In the genomic region with DNA sequence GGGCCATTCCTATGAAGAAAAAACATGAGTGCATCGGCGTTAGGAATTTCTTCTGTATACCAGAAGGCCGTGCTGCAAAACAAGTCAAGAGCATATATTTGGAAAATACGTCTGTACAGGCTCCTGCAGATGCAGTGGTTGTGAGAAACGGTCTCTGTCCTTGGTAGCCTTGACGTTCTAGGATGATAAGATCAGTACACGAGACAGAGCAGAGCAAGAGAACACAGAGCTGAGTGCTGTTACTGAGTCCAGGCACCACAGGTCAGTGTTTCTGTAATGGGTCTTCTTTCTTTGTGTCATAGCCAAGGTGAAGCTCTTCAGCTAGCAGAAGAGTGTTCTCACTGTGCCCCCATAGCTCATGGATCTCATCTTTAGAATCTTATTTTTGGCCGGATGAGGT, we compare ENCODE assay signal across 24 cellular contexts.
DNase-seq lines count a peak whose midpoint lies in the region; ATAC-seq and TF ChIP-seq lines count a peak whose summit lies in the region.
"Had no signal": no experiment of that assay in that cellular context is flagged by ENCODE, and none has a peak within 500 bp of the region (broad histone marks: within the 10 kb centered on the region; RNA-seq: fewer than 3 reads in every experiment).

No MANE protein-coding gene starts in this region.

- no peak overlapping the region for H3K27ac ChIP-seq in CD4-positive, alpha-beta memory T cell (ENCODE audit: low read depth, low read length)
- H3K27ac ChIP-seq in adrenal gland, result peak overlapping the region in 2 of 5 donors; percentile 61
- H3K27ac ChIP-seq in naive thymus-derived CD4-positive, alpha-beta T cell (ENCODE audit: low read depth, low read length), result peak overlapping the region; percentile 29
- H3K27ac ChIP-seq: C4-2B, ovary, Peyer's patch, SK-N-MC, upper lobe of left lung had no signal

- peak overlapping the region; percentile 50 for H3K27ac Mint-ChIP-seq in activated naive CD4-positive, alpha-beta T cell treated with anti-CD3 and anti-CD28 coated beads, Interleukin-2, amount 10 ng/mL, durations not matched to agents 7 days and 5 days
- H3K27ac Mint-ChIP-seq in activated naive CD4-positive, alpha-beta T cell treated with anti-CD3 and anti-CD28 coated beads for 36 hours, result no peak overlapping the region
- H3K27ac Mint-ChIP-seq in CD4-positive, alpha-beta memory T cell, result peak overlapping the region; percentile 13 to 81 (median 62)
- peak overlapping the region in 8 of 9 donors; percentile 38 to 89 (median 82) for H3K27ac Mint-ChIP-seq in naive thymus-derived CD4-positive, alpha-beta T cell
- H3K27ac Mint-ChIP-seq: activated B cell treated with CpG ODN at 0.5 μM for 24 hours had no signal

- WGBS in adrenal gland, 4 donors, result 42 to 54% (median 46%) methylated on average over 8 of the region's 8 CpGs

- no peaks in the 10 kb centered on the region for H3K9me3 ChIP-seq in CD4-positive, alpha-beta memory T cell (ENCODE audit: control insufficient read depth in 1 of 2, low read length in 2 of 2)
- H3K9me3 ChIP-seq in adrenal gland (replicated peaks in 1 of 3), result no peaks in the 10 kb centered on the region
- no peaks in the 10 kb centered on the region for H3K9me3 ChIP-seq in naive thymus-derived CD4-positive, alpha-beta T cell (ENCODE audit: control insufficient read depth in 2 of 3, low read length in 3 of 3)
- H3K9me3 ChIP-seq: ovary, Peyer's patch, upper lobe of left lung had no signal

- no peak for DNase-seq in activated naive CD4-positive, alpha-beta T cell treated with anti-CD3 and anti-CD28 coated beads, Interleukin-2, amount 10 ng/mL, durations not matched to agents 7 days and 5 days
- no peak for DNase-seq in activated naive CD4-positive, alpha-beta T cell treated with anti-CD3 and anti-CD28 coated beads for 36 hours
- DNase-seq in CD4-positive, alpha-beta memory T cell, result no peak
- peak in 6 of 7 donors; percentile 44 to 80 (median 56) for DNase-seq in adrenal gland
- no peak for DNase-seq in naive thymus-derived CD4-positive, alpha-beta T cell
- no peak for DNase-seq in HEK293T (ENCODE audit: extremely low spot score)
- DNase-seq: activated B cell treated with CpG ODN at 0.5 μM for 24 hours; amniotic stem cell; GOT3; kidney glomerular epithelial cell; mesenchymal stem cell; MM.1S; NCI-H1436 treated with DMSO at 0.1 percent for 48 hours; NCI-H2171; NCI-H524 treated with DMSO at 0.1 percent for 48 hours; ovary; Peyer's patch; stimulated activated CD4-positive, alpha-beta T cell treated with anti-CD3 and anti-CD28 coated beads, Interleukin-15, amount 100 ng/mL, for 24 hours; upper lobe of left lung had no signal

- H3K4me1 ChIP-seq in CD4-positive, alpha-beta memory T cell (ENCODE audit: insufficient read depth, low read length), result peaks cover 13% of the 10 kb centered on the region
- peaks cover 0 to 12% of the 10 kb centered on the region in 2 donors for H3K4me1 ChIP-seq in adrenal gland (replicated peaks in 1 of 2)
- H3K4me1 ChIP-seq in naive thymus-derived CD4-positive, alpha-beta T cell (ENCODE audit: control insufficient read depth in 2 of 2, insufficient read depth in 2 of 2, low read length in 2 of 2), result peaks cover 0 to 26% of the 10 kb centered on the region in 2 donors
- H3K4me1 ChIP-seq: upper lobe of left lung had no signal

- POLR2A ChIA-PET in CD4-positive, alpha-beta memory T cell (lab: Charles Lee; ENCODE audit: partially characterized antibody), result interaction anchor here (1.6 kb wide), 1 partner anchor 9 kb away, joined by 4 read pairs; no protein-coding TSS in a partner anchor
- POLR2A ChIA-PET in naive thymus-derived CD4-positive, alpha-beta T cell (lab: Charles Lee), result no interaction called here
- POLR2A ChIA-PET in HEK293T (lab: Yijun Ruan, JAX), result no interaction called here

- peaks cover 5% of the 10 kb centered on the region for H3K9me3 Mint-ChIP-seq in activated naive CD4-positive, alpha-beta T cell treated with anti-CD3 and anti-CD28 coated beads, Interleukin-2, amount 10 ng/mL, durations not matched to agents 7 days and 5 days
- peaks cover 2% of the 10 kb centered on the region for H3K9me3 Mint-ChIP-seq in activated naive CD4-positive, alpha-beta T cell treated with anti-CD3 and anti-CD28 coated beads for 36 hours
- H3K9me3 Mint-ChIP-seq in CD4-positive, alpha-beta memory T cell, result no peaks in the 10 kb centered on the region
- peaks cover 0 to 6% (median 0%) of the 10 kb centered on the region in 11 donors for H3K9me3 Mint-ChIP-seq in naive thymus-derived CD4-positive, alpha-beta T cell
- H3K9me3 Mint-ChIP-seq: activated B cell treated with CpG ODN at 0.5 μM for 24 hours had no signal

- H3K4me3 Mint-ChIP-seq in activated naive CD4-positive, alpha-beta T cell treated with anti-CD3 and anti-CD28 coated beads, Interleukin-2, amount 10 ng/mL, durations not matched to agents 7 days and 5 days, result no peak overlapping the region
- no peak overlapping the region for H3K4me3 Mint-ChIP-seq in activated naive CD4-positive, alpha-beta T cell treated with anti-CD3 and anti-CD28 coated beads for 36 hours
- no peak overlapping the region for H3K4me3 Mint-ChIP-seq in CD4-positive, alpha-beta memory T cell
- H3K4me3 Mint-ChIP-seq in naive thymus-derived CD4-positive, alpha-beta T cell, result peak overlapping the region in 4 of 10 donors; percentile 0 to 43 (median 38)
- H3K4me3 Mint-ChIP-seq: activated B cell treated with CpG ODN at 0.5 μM for 24 hours had no signal

- TF ChIP-seq CTCF in adrenal gland (IDR thresholded peaks at IDR 0.05), result no peak

- intact Hi-C loops in activated naive CD4-positive, alpha-beta T cell treated with anti-CD3 and anti-CD28 coated beads for 36 hours (cut with micrococcal nuclease), result loop anchor here (10.0 kb wide), 2 partner anchors 376 to 616 kb away; partner anchors contain the start of gene ADARB2
- intact Hi-C loops in CD4-positive, alpha-beta memory T cell (cut with micrococcal nuclease), result no loop called here
- intact Hi-C loops in adrenal gland (cut with DNase I), result no loop called here
- intact Hi-C loops in naive thymus-derived CD4-positive, alpha-beta T cell (cut with micrococcal nuclease), result loop anchor here in 1 of 2 donors (10.0 kb wide), 1 partner anchor 636 kb away; no protein-coding TSS in a partner anchor

- no peak for ATAC-seq in naive thymus-derived CD4-positive, alpha-beta T cell
- no peak for ATAC-seq in HG02870 (IDR thresholded peaks at IDR 0.05; ENCODE audit: unreplicated experiment)
- no peak for ATAC-seq in GM18907 (IDR thresholded peaks at IDR 0.05; ENCODE audit: unreplicated experiment)
- ATAC-seq: sciatic nerve had no signal

- no peaks in the 10 kb centered on the region for H3K27me3 ChIP-seq in CD4-positive, alpha-beta memory T cell (ENCODE audit: insufficient read depth, low read length)
- H3K27me3 ChIP-seq in adrenal gland, result no peaks in the 10 kb centered on the region
- H3K27me3 ChIP-seq in naive thymus-derived CD4-positive, alpha-beta T cell (ENCODE audit: control insufficient read depth in 2 of 2, insufficient read depth in 2 of 2, low read length in 2 of 2), result no peaks in the 10 kb centered on the region
- H3K27me3 ChIP-seq: ovary, Peyer's patch, upper lobe of left lung had no signal

- no peak overlapping the region for H3K4me3 ChIP-seq in CD4-positive, alpha-beta memory T cell (ENCODE audit: low read length in 2 of 2)
- H3K4me3 ChIP-seq in adrenal gland, result no peak overlapping the region
- H3K4me3 ChIP-seq in naive thymus-derived CD4-positive, alpha-beta T cell (ENCODE audit: low read length), result no peak overlapping the region
- H3K4me3 ChIP-seq: ovary, Peyer's patch, SK-N-MC, upper lobe of left lung had no signal

- CTCF ChIA-PET in activated naive CD4-positive, alpha-beta T cell treated with anti-CD3 and anti-CD28 coated beads, Interleukin-2, amount 10 ng/mL, durations not matched to agents 7 days and 5 days (lab: Charles Lee), result interaction anchor here (1.0 kb wide), 1 partner anchor 9 kb away, joined by 3 read pairs; no protein-coding TSS in a partner anchor
- CTCF ChIA-PET in activated naive CD4-positive, alpha-beta T cell treated with anti-CD3 and anti-CD28 coated beads for 36 hours (lab: Charles Lee), result interaction anchor here (2.0 kb wide), 1 partner anchor 9 kb away, joined by 12 read pairs; no protein-coding TSS in a partner anchor
- CTCF ChIA-PET in CD4-positive, alpha-beta memory T cell (lab: Charles Lee; ENCODE audit: partially characterized antibody), result interaction anchor here (2.8 kb wide), 1 partner anchor 9 kb away, joined by 8 read pairs; no protein-coding TSS in a partner anchor
- CTCF ChIA-PET in naive thymus-derived CD4-positive, alpha-beta T cell (lab: Charles Lee), result no interaction called here
- CTCF ChIA-PET in HEK293T (lab: Yijun Ruan, JAX), result no interaction called here

- H3K36me3 ChIP-seq in CD4-positive, alpha-beta memory T cell (ENCODE audit: insufficient read depth, low read length), result peaks cover 70% of the 10 kb centered on the region
- H3K36me3 ChIP-seq in adrenal gland (replicated peaks in 1 of 2), result peaks cover 0 to 61% of the 10 kb centered on the region in 2 donors
- H3K36me3 ChIP-seq in naive thymus-derived CD4-positive, alpha-beta T cell (ENCODE audit: control insufficient read depth in 2 of 3, insufficient read depth in 3 of 3, low read length in 3 of 3), result peaks cover 11 to 82% (median 24%) of the 10 kb centered on the region in 3 experiments
- H3K36me3 ChIP-seq: ovary had no signal

- peaks cover 81% of the 10 kb centered on the region for H3K36me3 Mint-ChIP-seq in activated naive CD4-positive, alpha-beta T cell treated with anti-CD3 and anti-CD28 coated beads, Interleukin-2, amount 10 ng/mL, durations not matched to agents 7 days and 5 days
- H3K36me3 Mint-ChIP-seq in activated naive CD4-positive, alpha-beta T cell treated with anti-CD3 and anti-CD28 coated beads for 36 hours (ENCODE audit: low read depth), result peaks cover 45% of the 10 kb centered on the region
- peaks cover 72 to 86% of the 10 kb centered on the region in 2 donors for H3K36me3 Mint-ChIP-seq in CD4-positive, alpha-beta memory T cell
- H3K36me3 Mint-ChIP-seq in naive thymus-derived CD4-positive, alpha-beta T cell, result peaks cover 12 to 79% (median 49%) of the 10 kb centered on the region in 5 donors

- TF ChIP-seq POLR2A in adrenal gland (IDR thresholded peaks at IDR 0.05), result peak in 1 of 2 donors; percentile 20

- peaks cover 50% of the 10 kb centered on the region for H3K4me1 Mint-ChIP-seq in activated naive CD4-positive, alpha-beta T cell treated with anti-CD3 and anti-CD28 coated beads, Interleukin-2, amount 10 ng/mL, durations not matched to agents 7 days and 5 days
- H3K4me1 Mint-ChIP-seq in activated naive CD4-positive, alpha-beta T cell treated with anti-CD3 and anti-CD28 coated beads for 36 hours (ENCODE audit: low read depth), result peaks cover 42% of the 10 kb centered on the region
- H3K4me1 Mint-ChIP-seq in CD4-positive, alpha-beta memory T cell, result peaks cover 29 to 57% (median 42%) of the 10 kb centered on the region in 4 donors
- H3K4me1 Mint-ChIP-seq in naive thymus-derived CD4-positive, alpha-beta T cell, result peaks cover 20 to 69% (median 65%) of the 10 kb centered on the region in 7 donors

- no peaks in the 10 kb centered on the region for H3K27me3 Mint-ChIP-seq in activated naive CD4-positive, alpha-beta T cell treated with anti-CD3 and anti-CD28 coated beads, Interleukin-2, amount 10 ng/mL, durations not matched to agents 7 days and 5 days
- no peaks in the 10 kb centered on the region for H3K27me3 Mint-ChIP-seq in activated naive CD4-positive, alpha-beta T cell treated with anti-CD3 and anti-CD28 coated beads for 36 hours (ENCODE audit: low read depth)
- no peaks in the 10 kb centered on the region for H3K27me3 Mint-ChIP-seq in CD4-positive, alpha-beta memory T cell
- no peaks in the 10 kb centered on the region for H3K27me3 Mint-ChIP-seq in naive thymus-derived CD4-positive, alpha-beta T cell
- H3K27me3 Mint-ChIP-seq: activated B cell treated with CpG ODN at 0.5 μM for 24 hours had no signal

Comparison
In these comparisons a context has a peak if more than half of its experiments do, and no peak if none do; other contexts are left out.
1. DNase-seq: peak in adrenal gland (6 of 7); none in activated naive CD4-positive, alpha-beta T cell treated with anti-CD3 and anti-CD28 coated beads, Interleukin-2, amount 10 ng/mL, durations not matched to agents 7 days and 5 days (single experiment), activated naive CD4-positive, alpha-beta T cell treated with anti-CD3 and anti-CD28 coated beads for 36 hours (single experiment), CD4-positive, alpha-beta memory T cell (0 of 5), naive thymus-derived CD4-positive, alpha-beta T cell (0 of 9) and HEK293T (single experiment).
2. CTCF ChIA-PET loops: an anchor here in activated naive CD4-positive, alpha-beta T cell treated with anti-CD3 and anti-CD28 coated beads, Interleukin-2, amount 10 ng/mL, durations not matched to agents 7 days and 5 days (1.0 kb wide), activated naive CD4-positive, alpha-beta T cell treated with anti-CD3 and anti-CD28 coated beads for 36 hours (2.0 kb wide) and CD4-positive, alpha-beta memory T cell (2.8 kb wide); none called in naive thymus-derived CD4-positive, alpha-beta T cell and HEK293T.